In genomic region chr2:29326926-29327325, GRCh38 we compare ENCODE assay signal across 24 cellular contexts.
"Had no signal": no experiment of that assay in that cellular context is flagged by ENCODE, and none has a peak within 500 bp of the region (broad histone marks: within the 10 kb centered on the region; RNA-seq: fewer than 3 reads in every experiment).

No MANE protein-coding gene starts in this region.

- H3K36me3 ChIP-seq: adrenal gland, ascending aorta, lower lobe of right lung, neural progenitor cell, prostate gland, spleen, upper lobe of left lung had no signal

- H3K27me3 ChIP-seq: adrenal gland, ascending aorta, neural progenitor cell, upper lobe of left lung had no signal

- H3K9ac ChIP-seq: neural progenitor cell had no signal

- H3K27ac ChIP-seq: adrenal gland, ascending aorta, lower lobe of right lung, neural progenitor cell, prostate gland, spleen, upper lobe of left lung had no signal

- DNase-seq: activated B cell treated with CpG ODN at 0.5 μM for 24 hours; activated CD4-positive, alpha-beta T cell treated with anti-CD3 and anti-CD28 coated beads for 36 hours; activated CD4-positive, alpha-beta T cell treated with anti-CD3 and anti-CD28 coated beads, Interleukin-2, amount 50 U/mL, for 4 hours; activated CD8-positive, alpha-beta memory T cell treated with anti-CD3 and anti-CD28 coated beads for 24 hours; activated CD8-positive, alpha-beta memory T cell treated with anti-CD3 and anti-CD28 coated beads, Interleukin-2, amount 50 U/mL, for 4 hours; activated naive CD4-positive, alpha-beta T cell; activated T-cell treated with anti-CD3 and anti-CD28 coated beads, Interleukin-2, amount 50 U/mL, for 24 hours; adrenal gland; cerebellar nuclear complex; effector CD8-positive, alpha-beta T cell; foreskin melanocyte; lower lobe of right lung; mesendoderm; naive thymus-derived CD8-positive, alpha-beta T cell; spleen; stimulated activated CD4-positive, alpha-beta T cell treated with anti-CD3 and anti-CD28 coated beads, Interleukin-4, amount 100 ng/mL, for 1 hour; stimulated activated naive CD4-positive, alpha-beta T cell; T-helper 17 cell had no signal

- H3K4me1 ChIP-seq: adrenal gland, ascending aorta, lower lobe of right lung, prostate gland, upper lobe of left lung had no signal

- H2AFZ ChIP-seq: neural progenitor cell had no signal

- H3K9me3 ChIP-seq: adrenal gland, ascending aorta, lower lobe of right lung, prostate gland, spleen, upper lobe of left lung had no signal

- ATAC-seq: activated CD4-positive, alpha-beta T cell treated with anti-CD3 and anti-CD28 coated beads for 36 hours; activated T-helper 17 cell treated with anti-CD3 and anti-CD28 coated beads, Interleukin-2, amount 50 U/mL, for 72 hours; left lobe of liver; lower lobe of right lung; naive thymus-derived CD8-positive, alpha-beta T cell; T-helper 17 cell had no signal

- H3K4me2 ChIP-seq: neural progenitor cell had no signal

- H3K4me3 ChIP-seq: adrenal gland, ascending aorta, lower lobe of right lung, neural progenitor cell, prostate gland, spleen, upper lobe of left lung had no signal
